Comparison of ENCODE assay signal across 15 cellular contexts in genomic region chr12:27162229-27162537, GRCh38.
A peak's percentile ranks its signal among the peaks of the same experiment; 100 is the strongest.
DNase-seq lines count a peak whose midpoint lies in the region; ATAC-seq, FAIRE-seq and TF ChIP-seq lines count a peak whose summit lies in the region.
"Had no signal": no experiment of that assay in that cellular context is flagged by ENCODE, and none has a peak within 500 bp of the region (broad histone marks: within the 10 kb centered on the region; RNA-seq: fewer than 3 reads in every experiment).

No MANE protein-coding gene starts in this region.

- no peaks in the 10 kb centered on the region for H3K9me1 ChIP-seq in endothelial cell of umbilical vein (replicated peaks; ENCODE audit: control insufficient read depth, extremely low read depth, insufficient read depth, low read length)

- no peaks in the 10 kb centered on the region for H3K27me3 ChIP-seq in ACC112 (ENCODE audit: insufficient read depth, low read length)
- no peaks in the 10 kb centered on the region for H3K27me3 ChIP-seq in PC-3 (ENCODE audit: low read length)
- no peaks in the 10 kb centered on the region for H3K27me3 ChIP-seq in endothelial cell of umbilical vein (ENCODE audit: control insufficient read depth in 2 of 2, insufficient read depth in 2 of 2, low read length in 2 of 2)
- H3K27me3 ChIP-seq: BLaER1 treated with 17β-estradiol and CSF1 and Interleukin-3, amounts not matched to agents 10 nM and 100 nM had no signal

- H3K27ac ChIP-seq in ACC112 (ENCODE audit: low read depth, low read length), result peak overlapping the region; percentile 68
- peak overlapping the region; percentile 29 for H3K27ac ChIP-seq in PC-3 (ENCODE audit: low read length)
- peak overlapping the region; percentile 66 for H3K27ac ChIP-seq in endothelial cell of umbilical vein (ENCODE audit: insufficient read depth, low read depth, low read length)
- H3K27ac ChIP-seq: 22Rv1; BLaER1 treated with 17β-estradiol and CSF1 and Interleukin-3, amounts not matched to agents 10 nM and 100 nM had no signal

- TF ChIP-seq CTCF in GM12875 (IDR thresholded peaks at IDR 0.05; ENCODE audit: borderline replicate concordance, insufficient read depth, low read depth, low read length) (no peak), PC-3 (conservative IDR thresholded peaks at IDR 0.05; ENCODE audit: low read depth, low read length) (no peak), endothelial cell of umbilical vein (IDR thresholded peaks at IDR 0.05; ENCODE audit: extremely low read depth in 1 of 2, insufficient read depth in 1 of 2, low read depth in 1 of 2, low read length in 2 of 2) (no peak)

- no peak overlapping the region for H3K9ac ChIP-seq in PC-3 (ENCODE audit: low read length)
- H3K9ac ChIP-seq in endothelial cell of umbilical vein (replicated peaks; ENCODE audit: extremely low read depth, insufficient read depth, low read length), result no peak overlapping the region
- H3K9ac ChIP-seq: BLaER1 treated with 17β-estradiol and CSF1 and Interleukin-3, amounts not matched to agents 10 nM and 100 nM had no signal

- ATAC-seq in PC-3, result no peak
- no peak for ATAC-seq in GM18861 (IDR thresholded peaks at IDR 0.05; ENCODE audit: unreplicated experiment)
- no peak for ATAC-seq in GM19324 (IDR thresholded peaks at IDR 0.05; ENCODE audit: low FRiP score, unreplicated experiment)
- ATAC-seq: GM23338 had no signal

- no peak for TF ChIP-seq POLR2A in endothelial cell of umbilical vein (IDR thresholded peaks at IDR 0.05; ENCODE audit: low read depth, low read length)

- H3K9me2 ChIP-seq in PC-3 (replicated peaks; ENCODE audit: low read length), result no peaks in the 10 kb centered on the region

- dilution Hi-C loops in endothelial cell of umbilical vein (cut with MboI; ENCODE audit: extremely low pct_ligation_motif_present, low sequenced_read_pairs), result no loop called here

- H3K4me1 ChIP-seq in ACC112 (ENCODE audit: control insufficient read depth, insufficient read depth, low read length, unreplicated experiment), result peaks cover 32% of the 10 kb centered on the region
- peaks cover 30% of the 10 kb centered on the region for H3K4me1 ChIP-seq in PC-3 (ENCODE audit: insufficient read depth, low read length)
- H3K4me1 ChIP-seq in endothelial cell of umbilical vein (ENCODE audit: control insufficient read depth, extremely low read depth, insufficient read depth, low read length), result peaks cover 24% of the 10 kb centered on the region
- H3K4me1 ChIP-seq: BLaER1 treated with 17β-estradiol and CSF1 and Interleukin-3, amounts not matched to agents 10 nM and 100 nM had no signal

- H3K9me3 ChIP-seq in PC-3 (ENCODE audit: low read length) (no peaks in the 10 kb centered on the region), endothelial cell of umbilical vein (replicated peaks; ENCODE audit: control insufficient read depth, insufficient read depth, low read length) (no peaks in the 10 kb centered on the region)

- peak; percentile 89 for FAIRE-seq in endothelial cell of umbilical vein (lab: Jason Lieb, UNC)

- DNase-seq in PC-3 (peak; percentile 27), endothelial cell of umbilical vein (ENCODE audit: low read depth, low spot score) (peak; percentile 72), NCI-H2029 treated with DMSO at 0.1 percent for 48 hours (lab: John Stamatoyannopoulos, UW) (no peak), HK-2 (ENCODE audit: unreplicated experiment) (no peak)
- DNase-seq: AML-193; CD4-positive, CD25-positive, alpha-beta regulatory T cell; GF-D8; H7 had no signal

- H3K4me3 ChIP-seq in ACC112 (ENCODE audit: low read depth, low read length) (0 out of 2 replicates have a peak overlapping the region, but pooled peaks have one; percentile 1), GM12875 (ENCODE audit: low read depth, low read length) (peak overlapping the region; percentile 7), PC-3 (ENCODE audit: low read length) (no peak overlapping the region), endothelial cell of umbilical vein (replicated peaks in 1 of 3; ENCODE audit: insufficient read depth in 1 of 3, low read depth in 1 of 3, low read length in 3 of 3) (no peak overlapping the region)
- H3K4me3 ChIP-seq: BLaER1 treated with 17β-estradiol and CSF1 and Interleukin-3, amounts not matched to agents 10 nM and 100 nM; GM23338 had no signal

- peak overlapping the region; percentile 48 for H2AFZ ChIP-seq in ACC112 (ENCODE audit: low read length, unreplicated experiment)
- H2AFZ ChIP-seq in PC-3 (ENCODE audit: low read length), result no peak overlapping the region
- peak overlapping the region; percentile 21 for H2AFZ ChIP-seq in endothelial cell of umbilical vein (ENCODE audit: low read depth, low read length)
- H2AFZ ChIP-seq: GM23338 had no signal

- BruUV-seq in PC-3 (replicated peaks; lab: Mats Ljungman, UMichigan), result no TSS peak
- no TSS peak for BruUV-seq in endothelial cell of umbilical vein (replicated peaks; lab: Mats Ljungman, UMichigan)

- POLR2A ChIA-PET in PC-3 (lab: Charles Lee; ENCODE audit: unreplicated experiment), result no interaction called here
- POLR2A ChIA-PET in endothelial cell of umbilical vein (lab: Charles Lee), result no interaction called here

- no peaks in the 10 kb centered on the region for H3K79me2 ChIP-seq in ACC112 (ENCODE audit: control insufficient read depth, insufficient read depth, low read length, unreplicated experiment)
- H3K79me2 ChIP-seq in PC-3 (ENCODE audit: low read length), result no peaks in the 10 kb centered on the region
- no peaks in the 10 kb centered on the region for H3K79me2 ChIP-seq in endothelial cell of umbilical vein (ENCODE audit: control insufficient read depth, insufficient read depth, low read length)

- no peaks in the 10 kb centered on the region for H3K36me3 ChIP-seq in ACC112 (ENCODE audit: insufficient read depth, low read length)
- no peaks in the 10 kb centered on the region for H3K36me3 ChIP-seq in PC-3 (ENCODE audit: low read depth, low read length)
- no peaks in the 10 kb centered on the region for H3K36me3 ChIP-seq in endothelial cell of umbilical vein (ENCODE audit: control insufficient read depth in 2 of 2, extremely low read depth in 1 of 2, insufficient read depth in 2 of 2, low read length in 2 of 2)
- H3K36me3 ChIP-seq: BLaER1 treated with 17β-estradiol and CSF1 and Interleukin-3, amounts not matched to agents 10 nM and 100 nM had no signal

- CTCF ChIA-PET in PC-3 (lab: Charles Lee), result no interaction called here
- CTCF ChIA-PET in endothelial cell of umbilical vein (lab: Charles Lee), result interaction anchor here (1.0 to 1.1 kb wide), 2 partner anchors 16 to 143 kb away, joined by 3 to 8 read pairs; no protein-coding TSS in a partner anchor

- peak overlapping the region; percentile 21 for H3K4me2 ChIP-seq in PC-3 (ENCODE audit: low read length)
- H3K4me2 ChIP-seq in endothelial cell of umbilical vein (ENCODE audit: insufficient read depth, low read length), result peak overlapping the region; percentile 45
- H3K4me2 ChIP-seq: BLaER1 treated with 17β-estradiol and CSF1 and Interleukin-3, amounts not matched to agents 10 nM and 100 nM; GM23338 had no signal

- no peaks in the 10 kb centered on the region for H3F3A ChIP-seq in PC-3 (ENCODE audit: low read length, unreplicated experiment)

- intact Hi-C loops in PC-3 (cut with micrococcal nuclease) (loop anchor here (2.0 to 5.0 kb wide), 2 partner anchors 15 to 85 kb away; no protein-coding TSS in a partner anchor), endothelial cell of umbilical vein (cut with micrococcal nuclease) (no loop called here)

- H4K20me1 ChIP-seq in PC-3 (ENCODE audit: low read length) (no peaks in the 10 kb centered on the region), endothelial cell of umbilical vein (replicated peaks; ENCODE audit: control insufficient read depth, extremely low read depth, insufficient read depth, low read length) (no peaks in the 10 kb centered on the region)
- H4K20me1 ChIP-seq: BLaER1 treated with 17β-estradiol and CSF1 and Interleukin-3, amounts not matched to agents 10 nM and 100 nM had no signal

TF ChIP-seq in endothelial cell of umbilical vein, 7 proteins besides CTCF, POLR2A, EP300 and RAD21:
- no peak for TF ChIP-seq EZH2 (IDR thresholded peaks at IDR 0.05; ENCODE audit: borderline replicate concordance, low read depth, low read length, severe bottlenecking)
- TF ChIP-seq JUN (IDR thresholded peaks at IDR 0.05; ENCODE audit: borderline replicate concordance, insufficient read depth, insufficient read length, low read depth), result peak; percentile 74
- peak; percentile 92 for TF ChIP-seq GATA2 (IDR thresholded peaks at IDR 0.05; ENCODE audit: insufficient read depth, insufficient read length, low read depth, low read length)
- TF ChIP-seq FOS (IDR thresholded peaks at IDR 0.05; ENCODE audit: borderline replicate concordance, insufficient read depth, low read length), result peak; percentile 62
- TF ChIP-seq MYC (IDR thresholded peaks at IDR 0.05; ENCODE audit: low read depth, low read length), result no peak
- peak; percentile 30 for TF ChIP-seq POLR2AphosphoS5 (IDR thresholded peaks at IDR 0.05; ENCODE audit: insufficient read depth, low read depth, low read length)
- no peak for TF ChIP-seq MAX (IDR thresholded peaks at IDR 0.05; ENCODE audit: insufficient read depth, insufficient read length)

Comparison
In these comparisons a context has a peak if more than half of its experiments do, and no peak if none do; other contexts are left out.
1. H3K4me3 ChIP-seq: peak in ACC112 (single experiment) and GM12875 (single experiment); none in PC-3 (single experiment) and endothelial cell of umbilical vein (0 of 3).
2. DNase-seq: peak in PC-3 (single experiment) and endothelial cell of umbilical vein (single experiment); none in NCI-H2029 treated with DMSO at 0.1 percent for 48 hours (single experiment) and HK-2 (single experiment).
3. Peak in every context shown above with its lines, with median percentiles within 50 percentile points of each other: H3K27ac ChIP-seq.